8 cellular contexts compared by ENCODE assay signal in the genomic region with DNA sequence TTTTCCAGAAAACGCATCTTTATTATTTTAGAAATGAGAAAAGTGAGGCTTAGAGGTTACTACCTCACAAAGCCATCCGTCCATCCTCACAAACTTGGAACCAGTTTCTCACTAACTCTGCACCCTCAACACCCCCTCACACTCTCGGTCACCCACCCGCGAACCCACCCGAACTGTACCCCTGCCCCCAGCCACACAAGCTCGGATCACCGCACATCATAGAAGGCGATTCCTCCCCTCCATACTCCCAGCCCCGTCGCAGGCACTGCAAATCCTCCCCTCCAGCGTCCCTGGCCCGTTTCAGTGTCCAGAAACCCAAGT. TPM values are rescaled to one million over a fixed set of nuclear protein-coding genes. Genes with fewer than 3 reads are reported as not detected.
DNase-seq lines count a peak whose midpoint lies in the region; ATAC-seq and TF ChIP-seq lines count a peak whose summit lies in the region.

No MANE protein-coding gene starts in this region.

- no peak for TF ChIP-seq CTCF in fibroblast of the aortic adventitia (IDR thresholded peaks at IDR 0.05; ENCODE audit: insufficient read depth, low read length)

- peak overlapping the region; percentile 99 for H3K4me3 ChIP-seq in fibroblast of the aortic adventitia (ENCODE audit: low read depth, low read length)
- peak overlapping the region; percentile 67 for H3K4me3 ChIP-seq in skeletal muscle cell (ENCODE audit: low read depth, low read length)

- ATAC-seq in GM21515 (IDR thresholded peaks at IDR 0.05; ENCODE audit: unreplicated experiment) (peak; percentile 1), SK-N-SH treated with all-trans-retinoic acid at 6 μM for 48 hours (peak; percentile 21; the same call in 2 of the 3 replicates)

- DNase-seq in fibroblast of the aortic adventitia (ENCODE audit: low read depth): no peak
- DNase-seq in skeletal muscle cell (ENCODE audit: low read depth): no peak
- DNase-seq in stimulated activated CD4-positive, alpha-beta T cell treated with anti-CD3 and anti-CD28 coated beads, Interleukin-15, amount 100 ng/mL, for 24 hours: no peak
- DNase-seq in kidney glomerular epithelial cell (lab: John Stamatoyannopoulos, UW): no peak
- no peak for DNase-seq in NCI-H2171 treated with DMSO at 0.1 percent for 48 hours (lab: John Stamatoyannopoulos, UW)
- DNase-seq in DMS153 (lab: John Stamatoyannopoulos, UW): no peak

TF ChIP-seq in SK-N-SH treated with all-trans-retinoic acid at 6 μM for 48 hours, 23 proteins besides CTCF, POLR2A, EP300 and RAD21:
- TF ChIP-seq ZNF565 (CRISPR knock-in tag; conservative IDR thresholded peaks at IDR 0.05; ENCODE audit: low read depth) (no peak), ZC3H10 (CRISPR knock-in tag; IDR thresholded peaks at IDR 0.05) (no peak), ARNTL (CRISPR knock-in tag; IDR thresholded peaks at IDR 0.05; ENCODE audit: borderline replicate concordance, low read depth) (no peak), PPARA (CRISPR knock-in tag; IDR thresholded peaks at IDR 0.05; ENCODE audit: borderline replicate concordance) (no peak), ISL1 (CRISPR knock-in tag; IDR thresholded peaks at IDR 0.05) (no peak), BACH2 (CRISPR knock-in tag; IDR thresholded peaks at IDR 0.05; ENCODE audit: borderline replicate concordance) (no peak), SNAI2 (CRISPR knock-in tag; IDR thresholded peaks at IDR 0.05) (no peak), ZNF70 (CRISPR knock-in tag; IDR thresholded peaks at IDR 0.05) (no peak), ESRRG (CRISPR knock-in tag; IDR thresholded peaks at IDR 0.05) (no peak)
- TF ChIP-seq, protein P1, sequence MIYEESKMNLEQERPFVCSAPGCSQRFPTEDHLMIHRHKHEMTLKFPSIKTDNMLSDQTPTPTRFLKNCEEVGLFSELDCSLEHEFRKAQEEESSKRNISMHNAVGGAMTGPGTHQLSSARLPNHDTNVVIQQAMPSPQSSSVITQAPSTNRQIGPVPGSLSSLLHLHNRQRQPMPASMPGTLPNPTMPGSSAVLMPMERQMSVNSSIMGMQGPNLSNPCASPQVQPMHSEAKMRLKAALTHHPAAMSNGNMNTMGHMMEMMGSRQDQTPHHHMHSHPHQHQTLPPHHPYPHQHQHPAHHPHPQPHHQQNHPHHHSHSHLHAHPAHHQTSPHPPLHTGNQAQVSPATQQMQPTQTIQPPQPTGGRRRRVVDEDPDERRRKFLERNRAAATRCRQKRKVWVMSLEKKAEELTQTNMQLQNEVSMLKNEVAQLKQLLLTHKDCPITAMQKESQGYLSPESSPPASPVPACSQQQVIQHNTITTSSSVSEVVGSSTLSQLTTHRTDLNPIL (CRISPR knock-in tag; IDR thresholded peaks at IDR 0.05; ENCODE audit: low read depth): no peak
- TF ChIP-seq, protein P2, sequence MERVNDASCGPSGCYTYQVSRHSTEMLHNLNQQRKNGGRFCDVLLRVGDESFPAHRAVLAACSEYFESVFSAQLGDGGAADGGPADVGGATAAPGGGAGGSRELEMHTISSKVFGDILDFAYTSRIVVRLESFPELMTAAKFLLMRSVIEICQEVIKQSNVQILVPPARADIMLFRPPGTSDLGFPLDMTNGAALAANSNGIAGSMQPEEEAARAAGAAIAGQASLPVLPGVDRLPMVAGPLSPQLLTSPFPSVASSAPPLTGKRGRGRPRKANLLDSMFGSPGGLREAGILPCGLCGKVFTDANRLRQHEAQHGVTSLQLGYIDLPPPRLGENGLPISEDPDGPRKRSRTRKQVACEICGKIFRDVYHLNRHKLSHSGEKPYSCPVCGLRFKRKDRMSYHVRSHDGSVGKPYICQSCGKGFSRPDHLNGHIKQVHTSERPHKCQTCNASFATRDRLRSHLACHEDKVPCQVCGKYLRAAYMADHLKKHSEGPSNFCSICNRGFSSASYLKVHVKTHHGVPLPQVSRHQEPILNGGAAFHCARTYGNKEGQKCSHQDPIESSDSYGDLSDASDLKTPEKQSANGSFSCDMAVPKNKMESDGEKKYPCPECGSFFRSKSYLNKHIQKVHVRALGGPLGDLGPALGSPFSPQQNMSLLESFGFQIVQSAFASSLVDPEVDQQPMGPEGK (CRISPR knock-in tag; IDR thresholded peaks at IDR 0.05; ENCODE audit: borderline replicate concordance): no peak
- TF ChIP-seq, protein P3, sequence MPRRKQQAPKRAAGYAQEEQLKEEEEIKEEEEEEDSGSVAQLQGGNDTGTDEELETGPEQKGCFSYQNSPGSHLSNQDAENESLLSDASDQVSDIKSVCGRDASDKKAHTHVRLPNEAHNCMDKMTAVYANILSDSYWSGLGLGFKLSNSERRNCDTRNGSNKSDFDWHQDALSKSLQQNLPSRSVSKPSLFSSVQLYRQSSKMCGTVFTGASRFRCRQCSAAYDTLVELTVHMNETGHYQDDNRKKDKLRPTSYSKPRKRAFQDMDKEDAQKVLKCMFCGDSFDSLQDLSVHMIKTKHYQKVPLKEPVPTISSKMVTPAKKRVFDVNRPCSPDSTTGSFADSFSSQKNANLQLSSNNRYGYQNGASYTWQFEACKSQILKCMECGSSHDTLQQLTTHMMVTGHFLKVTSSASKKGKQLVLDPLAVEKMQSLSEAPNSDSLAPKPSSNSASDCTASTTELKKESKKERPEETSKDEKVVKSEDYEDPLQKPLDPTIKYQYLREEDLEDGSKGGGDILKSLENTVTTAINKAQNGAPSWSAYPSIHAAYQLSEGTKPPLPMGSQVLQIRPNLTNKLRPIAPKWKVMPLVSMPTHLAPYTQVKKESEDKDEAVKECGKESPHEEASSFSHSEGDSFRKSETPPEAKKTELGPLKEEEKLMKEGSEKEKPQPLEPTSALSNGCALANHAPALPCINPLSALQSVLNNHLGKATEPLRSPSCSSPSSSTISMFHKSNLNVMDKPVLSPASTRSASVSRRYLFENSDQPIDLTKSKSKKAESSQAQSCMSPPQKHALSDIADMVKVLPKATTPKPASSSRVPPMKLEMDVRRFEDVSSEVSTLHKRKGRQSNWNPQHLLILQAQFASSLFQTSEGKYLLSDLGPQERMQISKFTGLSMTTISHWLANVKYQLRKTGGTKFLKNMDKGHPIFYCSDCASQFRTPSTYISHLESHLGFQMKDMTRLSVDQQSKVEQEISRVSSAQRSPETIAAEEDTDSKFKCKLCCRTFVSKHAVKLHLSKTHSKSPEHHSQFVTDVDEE (CRISPR knock-in tag; IDR thresholded peaks at IDR 0.05): no peak
- TF ChIP-seq, protein P4, sequence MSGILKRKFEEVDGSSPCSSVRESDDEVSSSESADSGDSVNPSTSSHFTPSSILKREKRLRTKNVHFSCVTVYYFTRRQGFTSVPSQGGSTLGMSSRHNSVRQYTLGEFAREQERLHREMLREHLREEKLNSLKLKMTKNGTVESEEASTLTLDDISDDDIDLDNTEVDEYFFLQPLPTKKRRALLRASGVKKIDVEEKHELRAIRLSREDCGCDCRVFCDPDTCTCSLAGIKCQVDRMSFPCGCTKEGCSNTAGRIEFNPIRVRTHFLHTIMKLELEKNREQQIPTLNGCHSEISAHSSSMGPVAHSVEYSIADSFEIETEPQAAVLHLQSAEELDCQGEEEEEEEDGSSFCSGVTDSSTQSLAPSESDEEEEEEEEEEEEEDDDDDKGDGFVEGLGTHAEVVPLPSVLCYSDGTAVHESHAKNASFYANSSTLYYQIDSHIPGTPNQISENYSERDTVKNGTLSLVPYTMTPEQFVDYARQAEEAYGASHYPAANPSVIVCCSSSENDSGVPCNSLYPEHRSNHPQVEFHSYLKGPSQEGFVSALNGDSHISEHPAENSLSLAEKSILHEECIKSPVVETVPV (CRISPR knock-in tag; IDR thresholded peaks at IDR 0.05): no peak
TF ChIP-seq in SK-N-SH treated with all-trans-retinoic acid at 6 μM for 48 hours: peak in this region for 0.

RNA-seq across cellular contexts. Expression of a gene that starts 0.2 kb away (rescaled TPM):
- 9.0 and 23.9 TPM in 2 replicates for total RNA-seq in fibroblast of the aortic adventitia (ENCODE audit: low replicate concordance)

RNA-seq across cellular contexts. Expression of a gene that starts 38.5 kb away (rescaled TPM):
- 11.6 TPM in 2 replicates for total RNA-seq in fibroblast of the aortic adventitia (ENCODE audit: low replicate concordance)

RNA-seq across cellular contexts. Expression of a gene that starts 45.3 kb away (rescaled TPM):
- total RNA-seq in fibroblast of the aortic adventitia (ENCODE audit: low replicate concordance): 10.5 TPM in 2 replicates
